Comparison of ENCODE assay signal across 19 cellular contexts in the genomic region with DNA sequence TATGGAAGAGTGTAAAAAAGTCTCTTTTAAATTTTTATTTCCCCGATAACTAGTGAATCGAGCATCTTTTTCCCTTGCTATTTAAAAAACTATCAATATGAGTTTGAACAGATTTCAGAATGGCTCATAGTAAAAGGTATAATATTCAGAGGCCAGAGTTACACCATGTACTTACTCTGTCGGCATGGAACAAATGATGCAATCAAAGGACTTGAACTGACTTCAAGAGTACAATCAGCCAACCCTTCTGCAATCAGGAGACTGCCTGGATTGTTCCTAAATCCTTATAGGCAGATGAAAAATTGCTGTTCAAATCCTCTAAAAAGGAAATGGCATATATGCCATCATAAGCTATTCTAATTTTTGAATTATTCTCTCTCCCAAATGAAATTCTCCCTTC.
A peak's percentile ranks its signal among the peaks of the same experiment; 100 is the strongest.
DNase-seq lines count a peak whose midpoint lies in the region; ATAC-seq and TF ChIP-seq lines count a peak whose summit lies in the region.
"Had no signal": no experiment of that assay in that cellular context is flagged by ENCODE, and none has a peak within 500 bp of the region (broad histone marks: within the 10 kb centered on the region; RNA-seq: fewer than 3 reads in every experiment).

No MANE protein-coding gene starts in this region.

- WGBS in GM23248 (ENCODE audit: low coverage in 1 of 2, low lambda C conversion rate in 2 of 2, missing lambda C conversion rate in 2 of 2), 2 experiments = 3 to 12% methylated on average over 3 of the region's 3 CpGs
- 82 to 88% methylated on average over 3 of the region's 3 CpGs for WGBS in gastroesophageal sphincter (ENCODE audit: low coverage in 1 of 2), 2 donors

- H3K36me3 ChIP-seq in GM23248 (ENCODE audit: low read depth) (no peaks in the 10 kb centered on the region), gastroesophageal sphincter (no peaks in the 10 kb centered on the region), gastrocnemius medialis (no peaks in the 10 kb centered on the region)
- H3K36me3 ChIP-seq in naive thymus-derived CD4-positive, alpha-beta T cell (ENCODE audit: control insufficient read depth in 2 of 3, insufficient read depth in 3 of 3, low read length in 3 of 3) = no peaks in the 10 kb centered on the region
- H3K36me3 ChIP-seq: BE2C, SJSA1 had no signal

- H4K20me1 ChIP-seq in GM23248 (ENCODE audit: insufficient read depth) = no peaks in the 10 kb centered on the region

- no peaks in the 10 kb centered on the region for H3K9me3 Mint-ChIP-seq in naive thymus-derived CD4-positive, alpha-beta T cell

- H3K4me1 Mint-ChIP-seq in naive thymus-derived CD4-positive, alpha-beta T cell = no peaks in the 10 kb centered on the region

- DNase-seq in GM23248 = peak; percentile 0
- peak; percentile 44 for DNase-seq in amniotic epithelial cell (ENCODE audit: low read depth)
- DNase-seq in gastrocnemius medialis = peak; percentile 5 to 20
- no peak for DNase-seq in stimulated activated naive CD4-positive, alpha-beta T cell treated with Interleukin-2 at 50 U/mL for 16 hours (lab: John Stamatoyannopoulos, UW)
- no peak for DNase-seq in NCI-H2227 (lab: John Stamatoyannopoulos, UW; ENCODE audit: unreplicated experiment)
- no peak for DNase-seq in naive thymus-derived CD4-positive, alpha-beta T cell
- DNase-seq: BE2C, DMS53, GDM1, Kasumi-1, MM.1S, NCI-H1048, NCI-H1417 treated with DMSO at 0.1 percent for 48 hours, NCI-H187, NCI-H446 treated with DMSO at 0.1 percent for 48 hours, NCI-H526 treated with DMSO at 0.1 percent for 48 hours had no signal

- ATAC-seq in gastroesophageal sphincter (peak; percentile 61), gastrocnemius medialis (peak; percentile 99)
- no peak for ATAC-seq in naive thymus-derived CD4-positive, alpha-beta T cell
- ATAC-seq: Right ventricle myocardium inferior had no signal

- H2AFZ ChIP-seq in GM23248 = no peak overlapping the region

- no peak overlapping the region for H3K9ac ChIP-seq in GM23248

- no peak for TF ChIP-seq EP300 in gastroesophageal sphincter (IDR thresholded peaks at IDR 0.05)

- intact Hi-C loops in gastrocnemius medialis (cut with DNase I; ENCODE audit: low total_unique reads) = no loop called here
- intact Hi-C loops in naive thymus-derived CD4-positive, alpha-beta T cell (cut with micrococcal nuclease) = no loop called here

- no peaks in the 10 kb centered on the region for H3K27me3 Mint-ChIP-seq in naive thymus-derived CD4-positive, alpha-beta T cell

- no peaks in the 10 kb centered on the region for H3K27me3 ChIP-seq in GM23248 (replicated peaks; ENCODE audit: insufficient read depth)
- H3K27me3 ChIP-seq in gastroesophageal sphincter = no peaks in the 10 kb centered on the region
- H3K27me3 ChIP-seq in gastrocnemius medialis = no peaks in the 10 kb centered on the region
- H3K27me3 ChIP-seq in naive thymus-derived CD4-positive, alpha-beta T cell (ENCODE audit: control insufficient read depth in 2 of 2, insufficient read depth in 2 of 2, low read length in 2 of 2) = no peaks in the 10 kb centered on the region
- H3K27me3 ChIP-seq: BE2C, SJSA1 had no signal

- CTCF ChIA-PET in naive thymus-derived CD4-positive, alpha-beta T cell (lab: Charles Lee) = no interaction called here

- POLR2A ChIA-PET in naive thymus-derived CD4-positive, alpha-beta T cell (lab: Charles Lee) = no interaction called here

- H3K4me2 ChIP-seq in GM23248 (ENCODE audit: unreplicated experiment) = no peak overlapping the region

- H3K9me2 ChIP-seq in GM23248 (ENCODE audit: insufficient read depth) = no peaks in the 10 kb centered on the region

- no peaks in the 10 kb centered on the region for H3K36me3 Mint-ChIP-seq in naive thymus-derived CD4-positive, alpha-beta T cell

- no peak for TF ChIP-seq POLR2A in gastroesophageal sphincter (IDR thresholded peaks at IDR 0.05)
- TF ChIP-seq POLR2A in gastrocnemius medialis (IDR thresholded peaks at IDR 0.05) = no peak

- no peaks in the 10 kb centered on the region for H3K79me2 ChIP-seq in GM23248 (ENCODE audit: insufficient read depth)

- no peak overlapping the region for H3K4me3 Mint-ChIP-seq in naive thymus-derived CD4-positive, alpha-beta T cell

- no peak overlapping the region for H3K27ac Mint-ChIP-seq in naive thymus-derived CD4-positive, alpha-beta T cell

- no peak overlapping the region for H3K4me3 ChIP-seq in GM23248
- H3K4me3 ChIP-seq in gastroesophageal sphincter = no peak overlapping the region
- no peak overlapping the region for H3K4me3 ChIP-seq in gastrocnemius medialis
- H3K4me3 ChIP-seq in naive thymus-derived CD4-positive, alpha-beta T cell (ENCODE audit: low read length) = no peak overlapping the region
- H3K4me3 ChIP-seq: SJSA1 had no signal

- H3K9me3 ChIP-seq in GM23248 (ENCODE audit: low read depth) (no peaks in the 10 kb centered on the region), gastroesophageal sphincter (no peaks in the 10 kb centered on the region), gastrocnemius medialis (no peaks in the 10 kb centered on the region)
- H3K9me3 ChIP-seq in naive thymus-derived CD4-positive, alpha-beta T cell (ENCODE audit: control insufficient read depth in 2 of 3, low read length in 3 of 3) = no peaks in the 10 kb centered on the region
- H3K9me3 ChIP-seq: BE2C, SJSA1 had no signal

- no peak for TF ChIP-seq CTCF in gastroesophageal sphincter (IDR thresholded peaks at IDR 0.05)
- no peak for TF ChIP-seq CTCF in gastrocnemius medialis (IDR thresholded peaks at IDR 0.05 in 4 of 5, conservative IDR thresholded peaks at IDR 0.05 in 1 of 5)

- H3K4me1 ChIP-seq in GM23248 (ENCODE audit: insufficient read depth) = no peaks in the 10 kb centered on the region
- H3K4me1 ChIP-seq in gastroesophageal sphincter = no peaks in the 10 kb centered on the region
- H3K4me1 ChIP-seq in gastrocnemius medialis = peaks cover 0 to 7% of the 10 kb centered on the region in 2 donors
- no peaks in the 10 kb centered on the region for H3K4me1 ChIP-seq in naive thymus-derived CD4-positive, alpha-beta T cell (ENCODE audit: control insufficient read depth in 2 of 2, insufficient read depth in 2 of 2, low read length in 2 of 2)
- H3K4me1 ChIP-seq: BE2C, SJSA1 had no signal

- in situ Hi-C loops in GM23248 (cut with MboI) = no loop called here
- in situ Hi-C loops in gastrocnemius medialis (cut with MboI; ENCODE audit: low sequenced_read_pairs in 4 of 4) = no loop called here

- H3F3A ChIP-seq in GM23248 (ENCODE audit: insufficient read depth) = no peaks in the 10 kb centered on the region

- H3K27ac ChIP-seq in GM23248 (no peak overlapping the region), gastroesophageal sphincter (no peak overlapping the region), gastrocnemius medialis (peak overlapping the region; percentile 40 to 71 (median 59))
- no peak overlapping the region for H3K27ac ChIP-seq in naive thymus-derived CD4-positive, alpha-beta T cell (ENCODE audit: low read depth, low read length)
- H3K27ac ChIP-seq: SJSA1 had no signal

Comparison
In these comparisons a context has a peak if more than half of its experiments do, and no peak if none do; other contexts are left out.
1. DNase-seq: peak in GM23248 (single experiment), amniotic epithelial cell (single experiment) and gastrocnemius medialis (2 of 2); none in stimulated activated naive CD4-positive, alpha-beta T cell treated with Interleukin-2 at 50 U/mL for 16 hours (single experiment), NCI-H2227 (single experiment) and naive thymus-derived CD4-positive, alpha-beta T cell (0 of 9).
2. H3K27ac ChIP-seq: peak in gastrocnemius medialis (4 of 4); none in GM23248 (single experiment), gastroesophageal sphincter (0 of 4) and naive thymus-derived CD4-positive, alpha-beta T cell (single experiment).